In the genomic region with DNA sequence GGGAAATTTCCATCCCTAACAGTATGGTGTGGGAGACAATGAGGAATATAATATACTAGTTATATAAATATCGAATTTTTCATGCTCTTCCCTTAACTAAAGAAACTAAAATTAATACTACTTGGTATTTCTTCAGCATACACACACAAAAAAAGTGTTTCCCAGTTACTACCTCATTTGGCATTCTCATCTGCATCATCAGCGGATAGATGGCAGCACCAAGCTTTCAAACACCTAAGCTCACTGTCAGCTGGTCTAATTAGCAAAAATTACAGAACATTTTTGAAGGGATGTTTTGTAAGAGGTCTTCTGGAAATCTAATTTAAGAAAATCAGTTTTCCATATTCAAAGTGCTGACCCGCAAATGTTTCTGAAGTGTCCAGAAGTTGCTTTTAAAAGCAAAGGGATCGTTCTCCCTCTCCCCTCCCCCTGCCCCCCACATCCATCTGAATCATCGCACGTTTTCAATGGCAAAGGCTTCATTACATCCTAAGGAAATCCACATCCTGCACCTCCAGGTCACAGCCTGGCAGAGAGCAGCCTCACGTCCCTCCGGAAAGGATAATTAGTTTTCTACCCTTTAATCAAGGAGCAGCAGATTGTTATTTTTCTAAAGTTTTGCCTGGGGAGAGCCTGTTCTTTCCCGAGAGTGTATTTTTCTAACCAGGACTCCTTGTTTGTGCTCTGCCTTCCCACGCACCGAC, we compare ENCODE assay signal across 25 cellular contexts.
DNase-seq lines count a peak whose midpoint lies in the region; ATAC-seq and TF ChIP-seq lines count a peak whose summit lies in the region.
"Had no signal": no experiment of that assay in that cellular context is flagged by ENCODE, and none has a peak within 500 bp of the region (broad histone marks: within the 10 kb centered on the region; RNA-seq: fewer than 3 reads in every experiment).

No MANE protein-coding gene starts in this region.

- 61% methylated on average over 11 of the region's 11 CpGs for WGBS in right cardiac atrium

- H3K4me1 ChIP-seq in right cardiac atrium (ENCODE audit: control insufficient read depth, insufficient read depth, low read length) = peaks cover 5% of the 10 kb centered on the region
- H3K4me1 ChIP-seq in osteoblast (ENCODE audit: insufficient read depth, low read length) = peaks cover 11% of the 10 kb centered on the region
- H3K4me1 ChIP-seq in mucosa of descending colon (ENCODE audit: low read depth) = no peaks in the 10 kb centered on the region
- H3K4me1 ChIP-seq: colonic mucosa, gastrocnemius medialis had no signal

- DNase-seq in right cardiac atrium = no peak
- no peak for DNase-seq in cardiac septum (ENCODE audit: low spot score)
- peak; percentile 94 for DNase-seq in dermis blood vessel endothelial cell
- no peak for DNase-seq in osteoblast (ENCODE audit: insufficient read length, low spot score, missing footprints)
- DNase-seq in NCI-H2081 (lab: John Stamatoyannopoulos, UW) = no peak
- no peak for DNase-seq in middle frontal gyrus (ENCODE audit: extremely low spot score, low spot score)
- DNase-seq in mucosa of descending colon = no peak
- DNase-seq: ACHN; activated CD4-positive, alpha-beta T cell treated with anti-CD3 and anti-CD28 coated beads, Interleukin-2, amount 50 U/mL, for 48 hours; activated CD4-positive, CD25-positive, alpha-beta regulatory T cell; activated CD8-positive, alpha-beta memory T cell treated with anti-CD3 and anti-CD28 coated beads, Interleukin-2, amount 50 U/mL, for 48 hours; amygdala; BE2C; colonic mucosa; esophagus squamous epithelium; gastrocnemius medialis; MG63; NCI-H2081 treated with DMSO at 0.1 percent for 48 hours; NCI-H446 treated with DMSO at 0.1 percent for 48 hours; stimulated activated naive CD8-positive, alpha-beta T cell treated with anti-CD3 and anti-CD28 coated beads, Interleukin-15, Interleukin-2, amounts not matched to agents 100 U/mL and 50 U/mL, for 24 hours; T-helper 1 cell; thyroid gland had no signal

- peak; percentile 17 to 56 for ATAC-seq in right cardiac atrium
- no peak for ATAC-seq in mucosa of descending colon
- ATAC-seq: HCT116; K562; natural killer cell treated with Interleukin-12 subunit alpha and Interleukin-12 subunit beta and Interleukin-15 and Interleukin-18, amount 100 ng/mL, for 72 hours; stimulated activated naive CD8-positive, alpha-beta T cell treated with anti-CD3 and anti-CD28 coated beads, Interleukin-15, Interleukin-2, amounts not matched to agents 100 U/mL and 50 U/mL, for 24 hours had no signal

- H3K4me3 ChIP-seq in right cardiac atrium (ENCODE audit: low read length) (no peak overlapping the region), osteoblast (ENCODE audit: insufficient read depth, low read length) (no peak overlapping the region), mucosa of descending colon (no peak overlapping the region)
- H3K4me3 ChIP-seq: colonic mucosa, esophagus squamous epithelium, gastrocnemius medialis, K562, MG63, thyroid gland had no signal

- H3K4me2 ChIP-seq in osteoblast (ENCODE audit: insufficient read depth, low read length) = peak overlapping the region; percentile 39

- no peaks in the 10 kb centered on the region for H3K79me2 ChIP-seq in osteoblast (ENCODE audit: insufficient read depth, low read length)

- no peaks in the 10 kb centered on the region for H3K27me3 ChIP-seq in right cardiac atrium (ENCODE audit: control insufficient read depth, insufficient read depth)
- no peaks in the 10 kb centered on the region for H3K27me3 ChIP-seq in osteoblast (ENCODE audit: insufficient read depth, low read length)
- H3K27me3 ChIP-seq: BE2C, colonic mucosa, esophagus squamous epithelium, gastrocnemius medialis, MG63, thyroid gland had no signal

- no peaks in the 10 kb centered on the region for H4K20me1 ChIP-seq in osteoblast (ENCODE audit: insufficient read depth, low read length)

- TF ChIP-seq CTCF in osteoblast (IDR thresholded peaks at IDR 0.05; ENCODE audit: extremely low read depth, low read depth, low read length) = no peak
- TF ChIP-seq CTCF in mucosa of descending colon (IDR thresholded peaks at IDR 0.05) = no peak

- no peaks in the 10 kb centered on the region for H3K9me3 ChIP-seq in right cardiac atrium (ENCODE audit: control insufficient read depth, low read length)
- no peaks in the 10 kb centered on the region for H3K9me3 ChIP-seq in osteoblast (ENCODE audit: low read depth, low read length)
- no peaks in the 10 kb centered on the region for H3K9me3 ChIP-seq in mucosa of descending colon
- H3K9me3 ChIP-seq: BE2C, colonic mucosa, esophagus squamous epithelium, gastrocnemius medialis, MG63, thyroid gland had no signal

- peak overlapping the region; percentile 32 for H2AFZ ChIP-seq in osteoblast (ENCODE audit: low read length)

- H3K36me3 ChIP-seq in osteoblast (ENCODE audit: insufficient read depth, low read length) (no peaks in the 10 kb centered on the region), mucosa of descending colon (ENCODE audit: low read depth) (no peaks in the 10 kb centered on the region)
- H3K36me3 ChIP-seq: BE2C, colonic mucosa, gastrocnemius medialis, MG63, thyroid gland had no signal

- no peak overlapping the region for H3K27ac ChIP-seq in right cardiac atrium (ENCODE audit: low read length)
- H3K27ac ChIP-seq in osteoblast (ENCODE audit: low read depth, low read length) = no peak overlapping the region
- H3K27ac ChIP-seq: colonic mucosa, thyroid gland had no signal

- intact Hi-C loops in right cardiac atrium (cut with DNase I) (no loop called here), cardiac septum (cut with DNase I) (no loop called here), mucosa of descending colon (cut with DNase I, micrococcal nuclease) (no loop called here)
